7 cellular contexts compared by ENCODE assay signal in genomic region chr11:134002338-134002737, GRCh38. TPM values are rescaled to one million over a fixed set of nuclear protein-coding genes. Genes with fewer than 3 reads are reported as not detected.
DNase-seq lines count a peak whose midpoint lies in the region; ATAC-seq, FAIRE-seq and TF ChIP-seq lines count a peak whose summit lies in the region.
"Not testable (repeated sequence)": the region's sequence is repeated elsewhere in the genome, so short reads cannot be mapped to it uniquely, and the experiment has no call there.
"Had no signal": no experiment of that assay in that cellular context is flagged by ENCODE, and none has a peak within 500 bp of the region (broad histone marks: within the 10 kb centered on the region; RNA-seq: fewer than 3 reads in every experiment).

No MANE protein-coding gene starts in this region.

- H3K4me1 ChIP-seq in K562 (replicated peaks in 1 of 2; ENCODE audit: control insufficient read depth in 2 of 2, insufficient read depth in 2 of 2, low read length in 2 of 2): not testable (repeated sequence)
- H3K4me1 ChIP-seq in spleen: peaks cover 0 to 13% (median 2%) of the 10 kb centered on the region in 6 donors

- not testable (repeated sequence) for H3K36me3 Mint-ChIP-seq in WTC11; endothelial cell (ENCODE audit: low read depth, unreplicated experiment); nephron progenitor cell (ENCODE audit: low read depth)

- not testable (repeated sequence) for TF ChIP-seq CTCF in WTC11 (IDR thresholded peaks at IDR 0.05); K562 (IDR thresholded peaks at IDR 0.05 in 2 of 3, conservative IDR thresholded peaks at IDR 0.05 in 1 of 3; ENCODE audit: insufficient read depth in 2 of 3, low read depth in 1 of 3, low read length in 3 of 3); endothelial cell (IDR thresholded peaks at IDR 0.05; ENCODE audit: unreplicated experiment); nephron progenitor cell (IDR thresholded peaks at IDR 0.05); spleen (IDR thresholded peaks at IDR 0.05 in 8 of 11, conservative IDR thresholded peaks at IDR 0.05 in 3 of 11)

- not testable (repeated sequence) for H3K4me3 ChIP-seq in K562, spleen

- not testable (repeated sequence) for H4K20me1 ChIP-seq in K562 (replicated peaks; ENCODE audit: control insufficient read depth, insufficient read depth, low read length)

- H3K4me2 ChIP-seq in K562 (ENCODE audit: insufficient read depth, low read length): not testable (repeated sequence)

- 0 out of 2 replicates have a peak overlapping the region, but pooled peaks have one; percentile 24 for H2AFZ ChIP-seq in K562 (ENCODE audit: low read depth, low read length)

- in situ Hi-C loops in K562 (cut with MboI): not testable (repeated sequence)

- not testable (repeated sequence) for H3K27ac Mint-ChIP-seq in WTC11; endothelial cell (ENCODE audit: unreplicated experiment)
- peak overlapping the region; percentile 70 for H3K27ac Mint-ChIP-seq in nephron progenitor cell

- ATAC-seq in WTC11, K562: not testable (repeated sequence)

- not testable (repeated sequence) for BruUV-seq in K562 (replicated peaks; lab: Mats Ljungman, UMichigan)

- not testable (repeated sequence) for H3K9me3 Mint-ChIP-seq in WTC11; endothelial cell (ENCODE audit: unreplicated experiment); nephron progenitor cell

- DNase-seq in WTC11 (ENCODE audit: low spot score); K562 (ENCODE audit: extremely low read depth in 1 of 4, low spot score in 3 of 4); endothelial cell (ENCODE audit: low spot score); nephron progenitor cell: not testable (repeated sequence)
- peak; percentile 27 for DNase-seq in spleen

- TF ChIP-seq RAD21 in K562 (CRISPR knock-in tag; conservative IDR thresholded peaks at IDR 0.05 in 1 of 2, IDR thresholded peaks at IDR 0.05 in 1 of 2): not testable (repeated sequence)

- intact Hi-C loops in K562 (cut with micrococcal nuclease); spleen (cut with DNase I; ENCODE audit: low total_unique reads): not testable (repeated sequence)

- not testable (repeated sequence) for H3K27ac ChIP-seq in K562 (ENCODE audit: extremely low read depth, low read depth, low read length); spleen

- not testable (repeated sequence) for FAIRE-seq in K562 (lab: Jason Lieb, UNC)

- not testable (repeated sequence) for H3K9ac ChIP-seq in K562 (ENCODE audit: insufficient read depth in 1 of 2, low read depth in 2 of 2, low read length in 2 of 2)

- WGBS in K562 (ENCODE audit: insufficient coverage, low coverage, missing lambda C conversion rate): 7% methylated on average over 10 of the region's 10 CpGs
- WGBS in spleen, 5 donors: 63 to 81% (median 77%) methylated on average over 9 to 10 of the region's 10 CpGs

- not testable (repeated sequence) for H3K4me1 Mint-ChIP-seq in WTC11
- H3K4me1 Mint-ChIP-seq in endothelial cell (ENCODE audit: unreplicated experiment): peaks cover 36% of the 10 kb centered on the region
- peaks cover 18% of the 10 kb centered on the region for H3K4me1 Mint-ChIP-seq in nephron progenitor cell

- POLR2A ChIA-PET in WTC11 (lab: Charles Lee); K562 (lab: Yijun Ruan, JAX): not testable (repeated sequence)

- H3K9me3 ChIP-seq in K562 (replicated peaks; ENCODE audit: control insufficient read depth, insufficient read depth, low read depth, low read length); spleen: not testable (repeated sequence)

- TF ChIP-seq POLR2A in K562 (conservative IDR thresholded peaks at IDR 0.05): peak; percentile 58; the same call in 1 of the 2 replicates
- not testable (repeated sequence) for TF ChIP-seq POLR2A in spleen (IDR thresholded peaks at IDR 0.05)

- CTCF ChIA-PET in WTC11 (lab: Charles Lee): interaction anchor here (0.7 to 0.9 kb wide), 2 partner anchors 32 to 54 kb away, joined by 3 read pairs; no protein-coding TSS in a partner anchor
- CTCF ChIA-PET in K562 (lab: Yijun Ruan, JAX; ENCODE audit: low intra/inter-chr PET ratio): not testable (repeated sequence)

- H3K27me3 Mint-ChIP-seq in WTC11 (ENCODE audit: low read depth); endothelial cell (ENCODE audit: unreplicated experiment); nephron progenitor cell (ENCODE audit: low read depth, poor library complexity): not testable (repeated sequence)

- not testable (repeated sequence) for H3K4me3 Mint-ChIP-seq in WTC11, nephron progenitor cell
- peak overlapping the region; percentile 62 for H3K4me3 Mint-ChIP-seq in endothelial cell (ENCODE audit: unreplicated experiment)

- H3K79me2 ChIP-seq in K562 (ENCODE audit: control insufficient read depth, insufficient read depth, low read length): not testable (repeated sequence)

- H3K9me1 ChIP-seq in K562 (ENCODE audit: control insufficient read depth, insufficient read depth, low read length): not testable (repeated sequence)

- H3K36me3 ChIP-seq in K562 (ENCODE audit: control insufficient read depth, insufficient read depth, low read length); spleen: not testable (repeated sequence)

- not testable (repeated sequence) for TF ChIP-seq EP300 in K562 (IDR thresholded peaks at IDR 0.05; ENCODE audit: low read length)

- H3K27me3 ChIP-seq in K562 (ENCODE audit: control insufficient read depth in 2 of 2, insufficient read depth in 2 of 2, low read length in 2 of 2): peaks cover 7 to 27% of the 10 kb centered on the region in 2 experiments; a peak in 4 of 5 replicates
- H3K27me3 ChIP-seq in spleen (replicated peaks in 1 of 7): not testable (repeated sequence)

TF ChIP-seq in WTC11, 78 proteins besides CTCF, POLR2A, EP300 and RAD21:
- TF ChIP-seq NFYB (CRISPR knock-in tag; conservative IDR thresholded peaks at IDR 0.05; ENCODE audit: low read depth): peak; percentile 50

TF ChIP-seq in K562, 482 proteins besides CTCF, POLR2A, EP300 and RAD21:
- 0 out of 2 replicates have a peak, but pooled peaks have one; percentile 59 for TF ChIP-seq MTA3 (IDR thresholded peaks at IDR 0.05; ENCODE audit: borderline replicate concordance)
- TF ChIP-seq POLR2H (tag; IDR thresholded peaks at IDR 0.05; ENCODE audit: low read depth): peak; percentile 38; the same call in 1 of the 2 replicates
- TF ChIP-seq SREBF1 (IDR thresholded peaks at IDR 0.05; ENCODE audit: borderline replicate concordance, low read depth, low read length): peak; percentile 86; the same call in 1 of the 2 replicates

RNA-seq across cellular contexts. Expression of gene IGSF9B, which starts 45.6 kb away (rescaled TPM):
- total RNA-seq in WTC11 (2021) (52.7 to 57.1 TPM (median 55.2 TPM) in 3 replicates), K562 (2014; rRNA removed) (not detected in 2 replicates), K562 (2014; rRNA removed; fragmentation: Illumina TruSeq; extraction: Trizol) (not detected in 2 replicates), K562 (2015; rRNA removed; fragmentation: Illumina TruSeq; extraction: Trizol) (not detected in 2 replicates), K562 (2021) (0.04 and 0.09 TPM in 2 replicates), endothelial cell (ENCODE audit: unreplicated experiment) (6.6 TPM), spleen (10 to 100 TPM in 1 of 7 donors, 1 to 10 TPM in 6; 2.4 to 11.2 (median 6.6) TPM)
- 0.07 TPM in 1 of 2 replicates, not detected in the other for total RNA-seq in K562 (2011; cell fraction: chromatin; rRNA removed; ENCODE audit: low replicate concordance)
- total RNA-seq in K562 (2011; cell fraction: nucleolus; rRNA removed): not detected in 2 replicates
- total RNA-seq in K562 (2011; cell fraction: nucleoplasm; rRNA removed): not detected in 2 replicates
- polyA plus RNA-seq in K562 (2011; rRNA removed) (not detected in 2 replicates), K562 (2014; fragmentation: Illumina TruSeq; extraction: Trizol) (not detected in 2 replicates), K562 (2014; fragmentation: Nextera tagmentation; extraction: Ambion mirVana) (not detected), K562 (2014; rRNA removed) (not detected in 2 replicates), spleen (1 to 10 TPM in 2 of 3 donors, under 1 TPM in 1; 0.50 to 2.6 (median 1.6) TPM)
- polyA plus RNA-seq in K562 (2011; cell fraction: cytosol; rRNA removed): not detected in 2 replicates
- polyA plus RNA-seq in K562 (2011; cell fraction: nucleus; rRNA removed): 0.40 TPM in 1 of 2 replicates, not detected in the other
- 0.07 TPM in 1 of 2 replicates, not detected in the other for polyA plus RNA-seq in K562 (2012)
- not detected in 2 replicates for polyA minus RNA-seq in K562 (2011; rRNA and poly(A)+ RNA removed)
- polyA minus RNA-seq in K562 (2011; cell fraction: cytosol; rRNA and poly(A)+ RNA removed): not detected in 2 replicates
- polyA minus RNA-seq in K562 (2011; cell fraction: nucleus; rRNA and poly(A)+ RNA removed): 0.13 TPM in 1 of 2 replicates, not detected in the other
- polyA plus RNA-seq: AG04450, CD14-positive monocyte had no signal
